ENCODE assay signal across 34 cellular contexts in genomic region chr14:81936902-81937301, GRCh38.
"Had no signal": no experiment of that assay in that cellular context is flagged by ENCODE, and none has a peak within 500 bp of the region (broad histone marks: within the 10 kb centered on the region; RNA-seq: fewer than 3 reads in every experiment).

No MANE protein-coding gene starts in this region.

- H3K9me3 ChIP-seq: MG63 had no signal

- H3K36me3 ChIP-seq: MG63 had no signal

- H3K27me3 ChIP-seq: MG63 had no signal

- DNase-seq: Karpas-422, Kasumi-1, MG63, MM.1S, MV-4-11, NCI-H1048, NCI-H1092, NCI-H1092 treated with DMSO at 0.1 percent for 48 hours, NCI-H1105, NCI-H1105 treated with DMSO at 0.1 percent for 48 hours, NCI-H1417, NCI-H1417 treated with DMSO at 0.1 percent for 48 hours, NCI-H1436, NCI-H1436 treated with DMSO at 0.1 percent for 48 hours, NCI-H146, NCI-H1694, NCI-H1694 treated with DMSO at 0.1 percent for 48 hours, NCI-H187, NCI-H187 treated with DMSO at 0.1 percent for 48 hours, NCI-H1930, NCI-H2029, NCI-H2029 treated with DMSO at 0.1 percent for 48 hours, NCI-H2081, NCI-H2081 treated with DMSO at 0.1 percent for 48 hours, NCI-H2107, NCI-H2171, NCI-H2171 treated with DMSO at 0.1 percent for 48 hours, NCI-H2227 treated with DMSO at 0.1 percent for 48 hours, NCI-H226, NCI-H345, NCI-H446, NCI-H446 treated with DMSO at 0.1 percent for 48 hours, NCI-H510A had no signal

- H3K4me2 ChIP-seq: KMS-11 had no signal

- H3K4me3 ChIP-seq: MG63 had no signal

- H3K9ac ChIP-seq: KMS-11 had no signal

- H3K27ac ChIP-seq: KMS-11 had no signal
